ENCODE assay signal across 26 cellular contexts in the genomic region with DNA sequence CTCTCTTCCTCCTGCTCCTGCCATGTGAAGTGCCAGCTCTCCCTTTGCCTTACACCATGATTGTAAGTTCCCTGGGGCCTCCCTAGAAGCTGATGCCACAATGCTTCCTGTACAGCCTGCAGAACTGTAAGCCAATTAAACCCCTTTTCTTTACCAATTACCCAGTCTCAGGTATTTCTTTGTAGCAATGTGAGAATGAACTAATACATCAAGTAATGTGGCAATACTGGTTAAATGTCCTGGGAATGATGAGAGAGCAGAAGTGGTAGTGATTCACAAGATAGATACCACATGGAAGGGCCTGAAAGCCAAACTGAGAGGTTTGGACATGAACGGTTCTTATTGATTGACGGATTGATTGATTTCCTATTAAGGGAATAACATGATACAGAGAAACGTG.
"Had no signal": no experiment of that assay in that cellular context is flagged by ENCODE, and none has a peak within 500 bp of the region (broad histone marks: within the 10 kb centered on the region; RNA-seq: fewer than 3 reads in every experiment).

No MANE protein-coding gene starts in this region.

- DNase-seq: dermis blood vessel endothelial cell; dorsolateral prefrontal cortex; effector CD4-positive, alpha-beta T cell; effector memory CD4-positive, alpha-beta T cell; erythroblast; esophagus squamous epithelium; foreskin melanocyte; gastrocnemius medialis; glutamatergic neuron; head of caudate nucleus; heart right ventricle; hippocampal formation; left cardiac atrium; left lung; left ventricle myocardium superior; lower lobe of right lung; mesenchymal stem cell; mucosa of descending colon; naive B cell had no signal

- H3K4me3 ChIP-seq: coronary artery, dorsolateral prefrontal cortex, esophagus squamous epithelium, gastrocnemius medialis, heart right ventricle, left lung, lower lobe of right lung, mucosa of descending colon had no signal

- H3K27ac ChIP-seq: coronary artery, dorsolateral prefrontal cortex, epithelial cell of prostate, esophagus squamous epithelium, gastrocnemius medialis, heart right ventricle, left lung, lower lobe of right lung had no signal

- H3K4me1 ChIP-seq: esophagus squamous epithelium, gastrocnemius medialis, heart right ventricle, left lung, lower lobe of right lung had no signal

- FAIRE-seq: colon, endothelial cell of umbilical vein, islet of Langerhans, keratinocyte had no signal

- H3K27me3 ChIP-seq: gastrocnemius medialis, left lung had no signal

- ATAC-seq: esophagus mucosa, gastrocnemius medialis, heart right ventricle, left cardiac atrium, left lung, left ventricle myocardium superior, lower lobe of right lung, mucosa of descending colon had no signal
